15 cellular contexts compared by ENCODE assay signal in the genomic region with DNA sequence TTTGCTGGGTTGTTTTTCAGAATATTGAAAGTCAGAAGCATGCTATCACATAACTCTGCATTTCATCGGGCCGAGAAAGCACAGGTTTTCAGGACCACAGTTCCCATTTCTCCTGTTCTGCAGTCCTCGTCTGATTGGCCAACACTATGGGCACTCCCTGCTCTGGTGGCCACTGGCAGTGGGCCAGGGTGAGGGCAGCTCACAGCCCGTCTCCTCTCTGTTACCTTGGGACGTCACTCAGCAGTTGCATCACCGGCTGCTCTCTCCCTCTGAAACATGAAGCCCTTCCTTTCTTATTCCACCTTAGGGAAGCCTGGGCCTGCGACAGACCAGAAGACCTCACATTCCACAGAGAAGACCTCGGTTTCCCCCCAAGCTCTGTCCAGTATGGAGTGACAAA. TPM values are rescaled to one million over a fixed set of nuclear protein-coding genes. Genes with fewer than 3 reads are reported as not detected.
DNase-seq lines count a peak whose midpoint lies in the region; ATAC-seq and TF ChIP-seq lines count a peak whose summit lies in the region.
"Had no signal": no experiment of that assay in that cellular context is flagged by ENCODE, and none has a peak within 500 bp of the region (broad histone marks: within the 10 kb centered on the region; RNA-seq: fewer than 3 reads in every experiment).

No MANE protein-coding gene starts in this region.

- no peaks in the 10 kb centered on the region for H3K27me3 ChIP-seq in GM23338 (ENCODE audit: insufficient read depth)
- no peaks in the 10 kb centered on the region for H3K27me3 ChIP-seq in mammary epithelial cell (ENCODE audit: insufficient read depth, low read length)

- BruUV-seq in mammary epithelial cell (replicated peaks; lab: Mats Ljungman, UMichigan), result no TSS peak

- no peak overlapping the region for H3K9ac ChIP-seq in mammary epithelial cell (ENCODE audit: insufficient read depth, low read length)

- no peaks in the 10 kb centered on the region for H3K9me2 ChIP-seq in GM23338 (ENCODE audit: insufficient read depth)

- in situ Hi-C loops in mammary epithelial cell (cut with MboI; ENCODE audit: low sequenced_read_pairs in 2 of 2), result no loop called here

- H3K36me3 ChIP-seq in GM23338 (ENCODE audit: insufficient read depth) (no peaks in the 10 kb centered on the region), mammary epithelial cell (ENCODE audit: insufficient read depth, low read length) (no peaks in the 10 kb centered on the region), mucosa of descending colon (ENCODE audit: low read depth) (no peaks in the 10 kb centered on the region)

- peaks cover 7% of the 10 kb centered on the region for H3K27me3 Mint-ChIP-seq in GM23338 (ENCODE audit: insufficient read depth, low read depth, poor library complexity)

- CTCF ChIA-PET in mammary epithelial cell (lab: Charles Lee; ENCODE audit: low non-redundant PET), result no interaction called here

- 37% methylated on average over 7 of the region's 8 CpGs for WGBS in mammary epithelial cell (ENCODE audit: low coverage, missing lambda C conversion rate)

- no peaks in the 10 kb centered on the region for H3K36me3 Mint-ChIP-seq in GM23338 (ENCODE audit: low read depth)
- H3K36me3 Mint-ChIP-seq: CD4-positive, CD25-positive, alpha-beta regulatory T cell; natural killer cell had no signal

- H3K4me3 Mint-ChIP-seq in GM23338, result no peak overlapping the region
- H3K4me3 Mint-ChIP-seq: CD4-positive, CD25-positive, alpha-beta regulatory T cell; natural killer cell had no signal

- H2AFZ ChIP-seq in GM23338, result peak overlapping the region; percentile 56; the same call in 1 of the 2 replicates
- H2AFZ ChIP-seq in mammary epithelial cell (ENCODE audit: low read depth, low read length), result peak overlapping the region; percentile 85

- TF ChIP-seq CTCF in GM23338 (conservative IDR thresholded peaks at IDR 0.05; ENCODE audit: low read depth in 2 of 2) (no peak), mammary epithelial cell (conservative IDR thresholded peaks at IDR 0.05 in 1 of 2, IDR thresholded peaks at IDR 0.05 in 1 of 2; ENCODE audit: extremely low read depth in 1 of 2, insufficient read depth in 1 of 2, low read depth in 1 of 2, low read length in 2 of 2) (no peak), mucosa of descending colon (IDR thresholded peaks at IDR 0.05) (no peak)

- no peaks in the 10 kb centered on the region for H4K20me1 ChIP-seq in GM23338 (replicated peaks; ENCODE audit: insufficient read depth)
- H4K20me1 ChIP-seq in mammary epithelial cell (ENCODE audit: insufficient read depth, low read length), result no peaks in the 10 kb centered on the region

- H3K4me1 ChIP-seq in GM23338 (ENCODE audit: insufficient read depth) (no peaks in the 10 kb centered on the region), mammary epithelial cell (ENCODE audit: insufficient read depth, low read length) (peaks cover 52% of the 10 kb centered on the region), mucosa of descending colon (ENCODE audit: low read depth) (peaks cover 4% of the 10 kb centered on the region)

- H3F3A ChIP-seq in GM23338 (replicated peaks; ENCODE audit: low read depth), result no peaks in the 10 kb centered on the region

- intact Hi-C loops in mammary epithelial cell (cut with micrococcal nuclease) (no loop called here), mucosa of descending colon (cut with DNase I, micrococcal nuclease) (no loop called here)

- ATAC-seq in GM23338 (peak; percentile 83), mucosa of descending colon (peak; percentile 78), GM21390 (IDR thresholded peaks at IDR 0.05; ENCODE audit: unreplicated experiment) (no peak), GM21526 (IDR thresholded peaks at IDR 0.05; ENCODE audit: low FRiP score, unreplicated experiment) (no peak)
- ATAC-seq: GM12878, natural killer cell had no signal

- peaks cover 8% of the 10 kb centered on the region for H3K9me3 Mint-ChIP-seq in GM23338
- H3K9me3 Mint-ChIP-seq: natural killer cell had no signal

- H3K4me3 ChIP-seq in GM23338 (no peak overlapping the region), mammary epithelial cell (replicated peaks in 1 of 3; ENCODE audit: insufficient read depth in 1 of 3, low read depth in 2 of 3, low read length in 3 of 3) (no peak overlapping the region), mucosa of descending colon (no peak overlapping the region)
- H3K4me3 ChIP-seq: GM12878 had no signal

- H3K79me2 ChIP-seq in GM23338 (replicated peaks; ENCODE audit: insufficient read depth) (no peaks in the 10 kb centered on the region), mammary epithelial cell (ENCODE audit: insufficient read depth, low read length) (no peaks in the 10 kb centered on the region)

- H3K9me3 ChIP-seq in mammary epithelial cell (replicated peaks; ENCODE audit: insufficient read depth, low read length) (no peaks in the 10 kb centered on the region), mucosa of descending colon (no peaks in the 10 kb centered on the region)

- H3K4me2 ChIP-seq in GM23338, result no peak overlapping the region
- H3K4me2 ChIP-seq in mammary epithelial cell (ENCODE audit: insufficient read depth, low read depth, low read length), result peak overlapping the region; percentile 35

- H3K27ac ChIP-seq in GM23338 (ENCODE audit: low read depth) (no peak overlapping the region), mammary epithelial cell (ENCODE audit: insufficient read depth, low read depth, low read length) (peak overlapping the region; percentile 74)

- H3K4me1 Mint-ChIP-seq in GM23338, result peaks cover 7% of the 10 kb centered on the region
- H3K4me1 Mint-ChIP-seq: CD4-positive, CD25-positive, alpha-beta regulatory T cell; natural killer cell had no signal

- dilution Hi-C loops in mammary epithelial cell (cut with HindIII; ENCODE audit: low sequenced_read_pairs), result no loop called here

- H3K27ac Mint-ChIP-seq in GM23338, result no peak overlapping the region
- H3K27ac Mint-ChIP-seq: natural killer cell had no signal

- peak; percentile 26 for DNase-seq in GM23338 (ENCODE audit: low spot score)
- DNase-seq in MV-4-11 (lab: John Stamatoyannopoulos, UW), result peak; percentile 24
- DNase-seq in mammary epithelial cell, result peak; percentile 85
- peak in 1 of 3 donors; percentile 44 for DNase-seq in mucosa of descending colon
- DNase-seq in NCI-H1092 (lab: John Stamatoyannopoulos, UW), result no peak
- DNase-seq in NCI-H1930 (lab: John Stamatoyannopoulos, UW), result no peak
- DNase-seq: activated CD4-positive, CD25-positive, alpha-beta regulatory T cell treated with anti-CD3 and anti-CD28 coated beads, Interleukin-2, amount 50 U/mL, for 72 hours; activated naive CD4-positive, alpha-beta T cell treated with Interleukin-2 at 50 U/mL for 16 hours; CD4-positive, CD25-positive, alpha-beta regulatory T cell; KG1; natural killer cell; stimulated activated CD4-positive, alpha-beta T cell treated with anti-CD3 and anti-CD28 coated beads, Interleukin-2, amount 100 ng/mL, for 48 hours had no signal

TF ChIP-seq in GM23338, 12 proteins besides CTCF, POLR2A, EP300 and RAD21 (continues in another document):
- TF ChIP-seq EZH2phosphoT487 (IDR thresholded peaks at IDR 0.05; ENCODE audit: unreplicated experiment), result no peak

RNA-seq across cellular contexts. Expression of gene MICAL3, which starts 11.4 kb away (rescaled TPM):
- 28.8 and 33.9 TPM in 2 replicates for total RNA-seq in GM23338 (2014; rRNA removed; shearing (Covaris generic))
- polyA plus RNA-seq in GM23338 (2016; fragmentation: Nextera tagmentation; extraction: Ambion mirVana) (10.1 and 11.4 TPM in 2 replicates), mammary epithelial cell (31.3 TPM)
- total RNA-seq in mammary epithelial cell (100 to 1,000 TPM in 1 of 2 donors, 10 to 100 TPM in 1; 67.2 to 102 TPM), mucosa of descending colon (100 to 1,000 TPM in 2 of 3 donors, 10 to 100 TPM in 1; 75.8 to 135 (median 129) TPM)
- polyA minus RNA-seq in mammary epithelial cell, result 110 TPM

RNA-seq across cellular contexts. Expression of gene PEX26, which starts 42.0 kb away (rescaled TPM):
- 43.0 and 48.9 TPM in 2 replicates for total RNA-seq in GM23338 (2014; rRNA removed; shearing (Covaris generic))
- 3.6 and 4.0 TPM in 2 replicates for polyA plus RNA-seq in GM23338 (2016; fragmentation: Nextera tagmentation; extraction: Ambion mirVana)
- 10 to 100 TPM; 26.5 to 35.1 TPM for total RNA-seq in mammary epithelial cell
- 20.1 TPM for polyA plus RNA-seq in mammary epithelial cell
- 62.6 TPM for polyA minus RNA-seq in mammary epithelial cell
- 100 to 1,000 TPM; 113 to 241 (median 123) TPM for total RNA-seq in mucosa of descending colon

Comparison
In these comparisons a context has a peak if more than half of its experiments do, and no peak if none do; other contexts are left out.
1. ATAC-seq: peak in GM23338 (single experiment) and mucosa of descending colon (single experiment); none in GM21390 (single experiment) and GM21526 (single experiment).
2. DNase-seq: peak in GM23338 (single experiment), MV-4-11 (single experiment) and mammary epithelial cell (single experiment); none in NCI-H1092 (single experiment) and NCI-H1930 (0 of 2).